ENCODE assay signal across 8 cellular contexts in the genomic region with DNA sequence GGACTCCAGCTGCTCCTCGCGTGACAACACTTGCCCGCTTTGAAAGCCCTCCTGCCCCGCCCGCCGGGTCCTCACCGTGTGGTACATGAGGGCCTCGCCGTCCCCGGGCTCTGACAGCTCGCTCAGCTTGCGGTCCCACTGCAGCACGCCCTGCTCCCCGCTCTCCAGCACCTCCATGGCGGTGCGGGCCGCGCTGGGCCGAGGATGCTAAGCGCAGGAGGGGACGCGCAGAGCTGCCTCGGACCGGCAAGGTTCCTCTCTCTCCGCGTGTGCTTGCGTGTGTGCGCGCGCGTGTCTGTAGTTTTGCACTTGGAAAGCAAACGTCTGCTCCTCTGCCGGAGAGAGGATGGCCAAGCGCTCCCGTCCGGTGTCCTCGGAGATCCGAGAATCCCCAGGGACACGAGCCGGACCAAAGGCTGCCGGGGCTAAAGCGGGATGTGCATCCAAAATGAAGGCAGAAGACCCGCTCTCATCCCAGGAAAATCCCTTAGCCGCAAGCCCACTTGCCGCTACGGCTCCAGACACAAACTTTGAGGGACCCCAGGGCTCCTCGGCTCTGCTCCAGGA. TPM values are rescaled to one million over a fixed set of nuclear protein-coding genes. Genes with fewer than 3 reads are reported as not detected.
A peak's percentile ranks its signal among the peaks of the same experiment; 100 is the strongest.
DNase-seq lines count a peak whose midpoint lies in the region; ATAC-seq and TF ChIP-seq lines count a peak whose summit lies in the region.

A gene with protein sequence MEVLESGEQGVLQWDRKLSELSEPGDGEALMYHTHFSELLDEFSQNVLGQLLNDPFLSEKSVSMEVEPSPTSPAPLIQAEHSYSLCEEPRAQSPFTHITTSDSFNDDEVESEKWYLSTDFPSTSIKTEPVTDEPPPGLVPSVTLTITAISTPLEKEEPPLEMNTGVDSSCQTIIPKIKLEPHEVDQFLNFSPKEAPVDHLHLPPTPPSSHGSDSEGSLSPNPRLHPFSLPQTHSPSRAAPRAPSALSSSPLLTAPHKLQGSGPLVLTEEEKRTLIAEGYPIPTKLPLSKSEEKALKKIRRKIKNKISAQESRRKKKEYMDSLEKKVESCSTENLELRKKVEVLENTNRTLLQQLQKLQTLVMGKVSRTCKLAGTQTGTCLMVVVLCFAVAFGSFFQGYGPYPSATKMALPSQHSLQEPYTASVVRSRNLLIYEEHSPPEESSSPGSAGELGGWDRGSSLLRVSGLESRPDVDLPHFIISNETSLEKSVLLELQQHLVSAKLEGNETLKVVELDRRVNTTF (minus strand): TSS at position 558 of the 567 bp plus-strand sequence. CDS start 381 bp downstream, at position 177.

- 0 to 6% (median 0%) methylated on average over 9 to 47 of the region's 47 CpGs for WGBS in adrenal gland, 4 donors
- WGBS in sigmoid colon, 2 donors, result 0% methylated on average over 47 of the region's 47 CpGs

- POLR2A ChIA-PET in T-cell (lab: Charles Lee), result interaction anchor here in 1 of 2 donors (0.6 to 1.0 kb wide), 2 partner anchors 20 to 67 kb away, joined by 3 read pairs; no protein-coding TSS in a partner anchor

- ATAC-seq in CD4-positive, CD25-positive, alpha-beta regulatory T cell (ENCODE audit: low read depth in 2 of 2), result peak; percentile 23 to 26
- ATAC-seq in GM19463 (IDR thresholded peaks at IDR 0.05; ENCODE audit: unreplicated experiment) (peak; percentile 24), T-cell (replicated peaks in 1 of 4) (peak; percentile 42 to 64 (median 58)), GM18858 (IDR thresholded peaks at IDR 0.05; ENCODE audit: unreplicated experiment) (no peak)

- peak within 1 kb of the TSS; percentile 82 to 98 (median 96) for H3K4me3 Mint-ChIP-seq in CD4-positive, CD25-positive, alpha-beta regulatory T cell
- peak within 1 kb of the TSS; percentile 94 to 97 (median 95) for H3K4me3 Mint-ChIP-seq in T-cell

- H3K4me1 Mint-ChIP-seq in CD4-positive, CD25-positive, alpha-beta regulatory T cell, result peaks cover 13 to 56% (median 35%) of the 10 kb centered on the region in 4 donors
- peaks cover 40 to 51% (median 41%) of the 10 kb centered on the region in 3 donors for H3K4me1 Mint-ChIP-seq in T-cell

- peaks cover under 1% of the 10 kb centered on the region for H3K36me3 Mint-ChIP-seq in CD4-positive, CD25-positive, alpha-beta regulatory T cell
- peaks cover 6% of the 10 kb centered on the region for H3K36me3 Mint-ChIP-seq in T-cell

- TF ChIP-seq CTCF in adrenal gland (IDR thresholded peaks at IDR 0.05) (no peak), sigmoid colon (IDR thresholded peaks at IDR 0.05) (no peak)

- peak; percentile 63 to 85 for TF ChIP-seq POLR2A in adrenal gland (IDR thresholded peaks at IDR 0.05)
- peak; percentile 80 to 81 for TF ChIP-seq POLR2A in sigmoid colon (IDR thresholded peaks at IDR 0.05)

- H3K27me3 Mint-ChIP-seq in CD4-positive, CD25-positive, alpha-beta regulatory T cell, result peaks cover 9% of the 10 kb centered on the region
- no peaks in the 10 kb centered on the region for H3K27me3 Mint-ChIP-seq in T-cell

- H3K27ac ChIP-seq in CD4-positive, CD25-positive, alpha-beta regulatory T cell (ENCODE audit: insufficient read depth, low read length, poor library complexity, severe bottlenecking), result peak within 1 kb of the TSS; percentile 79
- H3K27ac ChIP-seq in adrenal gland, result peak within 1 kb of the TSS; percentile 57 to 95 (median 91)
- peak within 1 kb of the TSS; percentile 85 to 99 (median 96) for H3K27ac ChIP-seq in sigmoid colon

- no peaks in the 10 kb centered on the region for H3K27me3 ChIP-seq in CD4-positive, CD25-positive, alpha-beta regulatory T cell (ENCODE audit: control insufficient read depth, insufficient read depth, low read length)
- H3K27me3 ChIP-seq in adrenal gland (no peaks in the 10 kb centered on the region), sigmoid colon (no peaks in the 10 kb centered on the region)

- TF ChIP-seq EP300 in sigmoid colon (IDR thresholded peaks at IDR 0.05), result no peak

- peak within 1 kb of the TSS; percentile 91 for H3K4me3 ChIP-seq in CD4-positive, CD25-positive, alpha-beta regulatory T cell (ENCODE audit: low read depth, low read length)
- peak within 1 kb of the TSS; percentile 51 to 89 (median 73) for H3K4me3 ChIP-seq in adrenal gland
- peak within 1 kb of the TSS; percentile 78 to 96 (median 88) for H3K4me3 ChIP-seq in sigmoid colon

- CTCF ChIA-PET in T-cell (lab: Charles Lee), result interaction anchor here (0.5 to 14.2 kb wide), 15 partner anchors 9 to 1121 kb away, joined by 3 to 207 read pairs (median 4); a partner anchor contains a TSS

- H3K4me1 ChIP-seq in CD4-positive, CD25-positive, alpha-beta regulatory T cell (ENCODE audit: control insufficient read depth, insufficient read depth, low read length, poor library complexity, severe bottlenecking), result peaks cover 29% of the 10 kb centered on the region
- peaks cover 22 to 33% of the 10 kb centered on the region in 2 donors for H3K4me1 ChIP-seq in adrenal gland (replicated peaks in 1 of 2)
- peaks cover 0 to 40% (median 38%) of the 10 kb centered on the region in 4 donors for H3K4me1 ChIP-seq in sigmoid colon

- no peaks in the 10 kb centered on the region for H3K36me3 ChIP-seq in CD4-positive, CD25-positive, alpha-beta regulatory T cell (ENCODE audit: control insufficient read depth, insufficient read depth, low read length)
- H3K36me3 ChIP-seq in adrenal gland (replicated peaks in 1 of 2), result no peaks in the 10 kb centered on the region
- no peaks in the 10 kb centered on the region for H3K36me3 ChIP-seq in sigmoid colon

- peak; percentile 57 to 77 (median 63) for DNase-seq in CD4-positive, CD25-positive, alpha-beta regulatory T cell
- DNase-seq in HUDEP-2 (lab: John Stamatoyannopoulos, UW; ENCODE audit: unreplicated experiment in 76 of 76) (peak in 54 of 76 experiments; percentile 6 to 93 (median 39)), T-cell (peak in 33 of 34 experiments; percentile 14 to 68 (median 57)), adrenal gland (peak in 6 of 7 donors; percentile 70 to 81 (median 75)), hepatic stellate cell (ENCODE audit: low spot score) (peak; percentile 45), sigmoid colon (no peak)

- H3K27ac Mint-ChIP-seq in CD4-positive, CD25-positive, alpha-beta regulatory T cell, result peak within 1 kb of the TSS; percentile 94 to 96 (median 94)
- H3K27ac Mint-ChIP-seq in T-cell, result peak within 1 kb of the TSS; percentile 87 to 90

- intact Hi-C loops in adrenal gland (cut with DNase I), result loop anchor here in 1 of 2 donors (5.0 to 10.0 kb wide), 2 partner anchors 79 to 347 kb away; no protein-coding TSS in a partner anchor
- intact Hi-C loops in sigmoid colon (cut with DNase I), result no loop called here

- no peaks in the 10 kb centered on the region for H3K9me3 ChIP-seq in CD4-positive, CD25-positive, alpha-beta regulatory T cell (ENCODE audit: control insufficient read depth in 2 of 2, low read length in 2 of 2)
- H3K9me3 ChIP-seq in adrenal gland (replicated peaks in 1 of 3) (no peaks in the 10 kb centered on the region), sigmoid colon (no peaks in the 10 kb centered on the region)

- H3K9me3 Mint-ChIP-seq in CD4-positive, CD25-positive, alpha-beta regulatory T cell, result peaks cover 0 to 2% (median 0%) of the 10 kb centered on the region in 7 donors
- no peaks in the 10 kb centered on the region for H3K9me3 Mint-ChIP-seq in T-cell

RNA-seq across cellular contexts. Expression of the gene that starts here (rescaled TPM):
- total RNA-seq in CD4-positive, CD25-positive, alpha-beta regulatory T cell, result 27.3 TPM
- 10 to 100 TPM; 12.0 to 16.0 (median 14.5) TPM for polyA plus RNA-seq in CD4-positive, CD25-positive, alpha-beta regulatory T cell
- total RNA-seq in T-cell (10 to 100 TPM; 21.1 to 40.8 (median 28.9) TPM), adrenal gland (100 to 1,000 TPM in 4 of 8 donors, 10 to 100 TPM in 4; 44.0 to 169 (median 102) TPM), sigmoid colon (10 to 100 TPM; 26.0 to 41.3 (median 30.2) TPM)
- polyA plus RNA-seq in adrenal gland (10 to 100 TPM; 11.4 to 71.1 (median 13.1) TPM), sigmoid colon (10 to 100 TPM in 1 of 3 donors, 1 to 10 TPM in 2; 3.0 to 15.6 (median 4.4) TPM)
